ENCODE assay signal across 28 cellular contexts in the genomic region with DNA sequence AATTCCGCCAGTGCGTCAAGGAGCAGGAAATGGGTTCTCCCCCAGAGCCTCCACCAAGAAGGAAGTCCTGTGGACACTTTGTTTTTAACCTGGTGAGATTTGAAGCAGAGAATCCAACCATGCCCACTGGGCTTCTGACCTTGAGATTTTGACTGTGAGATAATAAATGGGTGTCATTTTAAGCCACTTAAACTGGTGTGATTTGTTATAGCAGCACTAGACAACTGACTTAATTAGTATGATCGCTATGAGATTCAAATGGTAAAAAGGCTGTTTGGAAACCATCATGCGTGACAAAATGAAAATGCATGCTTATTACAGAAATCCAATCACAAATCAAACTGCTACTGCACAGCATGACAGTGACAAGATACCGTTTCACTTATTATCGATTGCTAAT.
"Had no signal": no experiment of that assay in that cellular context is flagged by ENCODE, and none has a peak within 500 bp of the region (broad histone marks: within the 10 kb centered on the region; RNA-seq: fewer than 3 reads in every experiment).

No MANE protein-coding gene starts in this region.

- H3K4me3 ChIP-seq: adrenal gland, body of pancreas, breast epithelium, cardiac muscle cell, colonic mucosa had no signal

- H3K27ac ChIP-seq: adrenal gland, body of pancreas, breast epithelium, cardiac muscle cell, colonic mucosa, epithelial cell of prostate had no signal

- DNase-seq: activated CD4-positive, alpha-beta memory T cell treated with anti-CD3 and anti-CD28 coated beads for 36 hours; activated CD4-positive, alpha-beta T cell treated with anti-CD3 and anti-CD28 coated beads for 36 hours; activated CD4-positive, alpha-beta T cell treated with anti-CD3 and anti-CD28 coated beads, Interleukin-2, amount 10 ng/mL, durations not matched to agents 24 days and 14 days; activated CD4-positive, CD25-positive, alpha-beta regulatory T cell; activated CD4-positive, CD25-positive, alpha-beta regulatory T cell treated with anti-CD3 and anti-CD28 coated beads, Interleukin-2, amount 50 U/mL, for 72 hours; activated CD8-positive, alpha-beta memory T cell treated with anti-CD3 and anti-CD28 coated beads, Interleukin-2, amount 10 ng/mL, durations not matched to agents 7 days and 5 days; activated CD8-positive, alpha-beta memory T cell treated with anti-CD3 and anti-CD28 coated beads, Interleukin-2, amount 50 U/mL, for 4 hours; activated CD8-positive, alpha-beta T cell treated with anti-CD3 and anti-CD28 coated beads, Interleukin-2, amount 10 ng/mL, durations not matched to agents 7 days and 5 days; activated effector memory CD4-positive, alpha-beta T cell treated with anti-CD3 and anti-CD28 coated beads, Interleukin-2, amount 50 U/mL, for 16 hours; activated naive CD4-positive, alpha-beta T cell treated with anti-CD3 and anti-CD28 coated beads for 36 hours; activated naive CD8-positive, alpha-beta T cell treated with anti-CD3 and anti-CD28 coated beads for 36 hours; activated naive CD8-positive, alpha-beta T cell treated with anti-CD3 and anti-CD28 coated beads, Interleukin-2, amount 50 U/mL, for 24 hours; activated T-cell treated with anti-CD3 and anti-CD28 coated beads, Interleukin-2, amount 50 U/mL, for 1 hour; activated T-cell treated with anti-CD3 and anti-CD28 coated beads, Interleukin-2, amount 50 U/mL, for 48 hours; adrenal gland; amygdala; aorta; body of pancreas; central memory CD4-positive, alpha-beta T cell; cerebellar nuclear complex; colonic mucosa; effector CD8-positive, alpha-beta T cell; foreskin fibroblast; head of caudate nucleus; hypothalamus had no signal

- H3K27me3 ChIP-seq: adrenal gland, body of pancreas, breast epithelium, cardiac muscle cell, colonic mucosa had no signal

- H3K36me3 ChIP-seq: adrenal gland, breast epithelium, cardiac muscle cell, colonic mucosa had no signal
